Comparison of ENCODE assay signal across 8 cellular contexts in genomic region chrX:115330498-115331138, GRCh38. TPM values are rescaled to one million over a fixed set of nuclear protein-coding genes. Genes with fewer than 3 reads are reported as not detected.
DNase-seq lines count a peak whose midpoint lies in the region; ATAC-seq and TF ChIP-seq lines count a peak whose summit lies in the region.

No MANE protein-coding gene starts in this region.

- peak; percentile 16 for DNase-seq in A172 (ENCODE audit: low spot score)
- peak; percentile 10 for DNase-seq in DND-41
- DNase-seq in HT-29 (ENCODE audit: low spot score) = peak; percentile 67
- DNase-seq in PC-9 = peak; percentile 57 to 65
- DNase-seq in endodermal cell = peak; percentile 78
- DNase-seq in midbrain (lab: John Stamatoyannopoulos, UW) = peak; percentile 83
- DNase-seq in stimulated activated naive CD4-positive, alpha-beta T cell treated with Interleukin-2 at 50 U/mL for 16 hours (lab: John Stamatoyannopoulos, UW) = no peak
- no peak for DNase-seq in effector memory CD4-positive, alpha-beta T cell

- no peak overlapping the region for H3K27ac Mint-ChIP-seq in endodermal cell

- H3K27ac ChIP-seq in DND-41 (ENCODE audit: low read length) = no peak overlapping the region
- no peak overlapping the region for H3K27ac ChIP-seq in PC-9
- no peak overlapping the region for H3K27ac ChIP-seq in endodermal cell (ENCODE audit: low read depth, low read length)
- no peak overlapping the region for H3K27ac ChIP-seq in effector memory CD4-positive, alpha-beta T cell (ENCODE audit: insufficient read depth, low read length, poor library complexity, severe bottlenecking)

- H3K9me2 ChIP-seq in PC-9 (ENCODE audit: insufficient read depth) = no peaks in the 10 kb centered on the region

- no peaks in the 10 kb centered on the region for H3K36me3 Mint-ChIP-seq in endodermal cell (ENCODE audit: low read depth)

- BruUV-seq in PC-9 (replicated peaks; lab: Mats Ljungman, UMichigan) = no TSS peak

- no peak for ATAC-seq in DND-41 (ENCODE audit: insufficient read depth, low read depth)

- H3K79me2 ChIP-seq in DND-41 (ENCODE audit: insufficient read depth, low read length) = no peaks in the 10 kb centered on the region
- H3K79me2 ChIP-seq in PC-9 (ENCODE audit: low read depth) = no peaks in the 10 kb centered on the region

- H3K27me3 ChIP-seq in DND-41 (ENCODE audit: insufficient read depth, low read length, poor library complexity) = no peaks in the 10 kb centered on the region
- no peaks in the 10 kb centered on the region for H3K27me3 ChIP-seq in PC-9 (ENCODE audit: insufficient read depth, low read depth)
- no peaks in the 10 kb centered on the region for H3K27me3 ChIP-seq in endodermal cell (ENCODE audit: control insufficient read depth, insufficient read depth, low read length, poor library complexity, severe bottlenecking)
- no peaks in the 10 kb centered on the region for H3K27me3 ChIP-seq in effector memory CD4-positive, alpha-beta T cell (replicated peaks; ENCODE audit: control insufficient read depth, insufficient read depth, low read length, poor library complexity, severe bottlenecking)

- no peaks in the 10 kb centered on the region for H3K27me3 Mint-ChIP-seq in endodermal cell (ENCODE audit: insufficient read depth)

- H4K20me1 ChIP-seq in DND-41 (ENCODE audit: insufficient read depth, low read length) (no peaks in the 10 kb centered on the region), PC-9 (ENCODE audit: insufficient read depth) (no peaks in the 10 kb centered on the region)

- H3K4me1 ChIP-seq in DND-41 (ENCODE audit: insufficient read depth, low read length) (no peaks in the 10 kb centered on the region), PC-9 (replicated peaks; ENCODE audit: insufficient read depth) (0 out of 2 replicates have a peak, but pooled peaks cover 6% of the 10 kb centered on the region), endodermal cell (ENCODE audit: control insufficient read depth, insufficient read depth, low read length) (no peaks in the 10 kb centered on the region)
- H3K4me1 ChIP-seq in effector memory CD4-positive, alpha-beta T cell (ENCODE audit: control insufficient read depth, insufficient read depth, low read length, poor library complexity, severe bottlenecking) = no peaks in the 10 kb centered on the region

- H3K4me2 ChIP-seq in DND-41 (ENCODE audit: insufficient read depth, low read length) = no peak overlapping the region
- peak overlapping the region; percentile 9 for H3K4me2 ChIP-seq in PC-9

- TF ChIP-seq CTCF in DND-41 (IDR thresholded peaks at IDR 0.05; ENCODE audit: borderline replicate concordance, extremely low read depth, low read length, poor library complexity, severe bottlenecking) = peak; percentile 74
- peak; percentile 88 for TF ChIP-seq CTCF in PC-9 (conservative IDR thresholded peaks at IDR 0.05)
- peak; percentile 95 for TF ChIP-seq CTCF in endodermal cell (conservative IDR thresholded peaks at IDR 0.05)

- H3K36me3 ChIP-seq in DND-41 (ENCODE audit: insufficient read depth, low read length) (no peaks in the 10 kb centered on the region), PC-9 (ENCODE audit: low read depth) (no peaks in the 10 kb centered on the region), endodermal cell (ENCODE audit: control insufficient read depth, insufficient read depth, low read length) (no peaks in the 10 kb centered on the region)
- H3K36me3 ChIP-seq in effector memory CD4-positive, alpha-beta T cell (ENCODE audit: control insufficient read depth, insufficient read depth, low read length) = no peaks in the 10 kb centered on the region

- 28 to 53% methylated on average over 3 to 16 of the region's 18 CpGs for WGBS in endodermal cell (ENCODE audit: insufficient coverage in 1 of 2, insufficient read length in 1 of 2), 2 experiments

- H3K4me3 Mint-ChIP-seq in endodermal cell = no peak overlapping the region

- H3K9me3 ChIP-seq in DND-41 (ENCODE audit: insufficient read depth, low read length, severe bottlenecking) = no peaks in the 10 kb centered on the region
- H3K9me3 ChIP-seq in PC-9 (ENCODE audit: insufficient read depth, low read depth) = no peaks in the 10 kb centered on the region
- no peaks in the 10 kb centered on the region for H3K9me3 ChIP-seq in endodermal cell (ENCODE audit: control insufficient read depth, low read length)
- H3K9me3 ChIP-seq in effector memory CD4-positive, alpha-beta T cell (ENCODE audit: control insufficient read depth, low read length) = no peaks in the 10 kb centered on the region

- H2AFZ ChIP-seq in DND-41 (ENCODE audit: low read depth, low read length) = no peak overlapping the region
- no peak overlapping the region for H2AFZ ChIP-seq in PC-9

- H3K4me3 ChIP-seq in DND-41 (ENCODE audit: low read depth in 1 of 2, low read length in 2 of 2) = no peak overlapping the region
- H3K4me3 ChIP-seq in PC-9 = no peak overlapping the region
- H3K4me3 ChIP-seq in endodermal cell (ENCODE audit: low read length) = no peak overlapping the region
- H3K4me3 ChIP-seq in effector memory CD4-positive, alpha-beta T cell (ENCODE audit: insufficient read depth, low read depth, low read length, poor library complexity, severe bottlenecking) = no peak overlapping the region

- peaks cover 15% of the 10 kb centered on the region for H3K4me1 Mint-ChIP-seq in endodermal cell

- intact Hi-C loops in PC-9 (cut with micrococcal nuclease; ENCODE audit: unreplicated experiment) = loop anchor here (1.0 kb wide), 5 partner anchors 103 to 360 kb away; no protein-coding TSS in a partner anchor

- H3F3A ChIP-seq in PC-9 (ENCODE audit: insufficient read depth, low read depth) = no peaks in the 10 kb centered on the region

- H3K9ac ChIP-seq in DND-41 (ENCODE audit: low read depth, low read length) (no peak overlapping the region), endodermal cell (ENCODE audit: extremely low read depth, low read length, poor library complexity, severe bottlenecking) (no peak overlapping the region)

- POLR2A ChIA-PET in PC-9 (lab: Charles Lee; ENCODE audit: unreplicated experiment) = interaction anchor here (0.8 kb wide), 1 partner anchor 285 kb away, joined by 47 read pairs; no protein-coding TSS in a partner anchor

- CTCF ChIA-PET in PC-9 (lab: Charles Lee) = interaction anchor here (0.6 to 2.1 kb wide), 4 partner anchors 231 to 335 kb away, joined by 3 to 7 read pairs (median 4); no protein-coding TSS in a partner anchor

- H3K9me3 Mint-ChIP-seq in endodermal cell = no peaks in the 10 kb centered on the region

RNA-seq across cellular contexts. Expression of gene LUZP4, which starts 41.1 kb away (rescaled TPM):
- not detected in 2 replicates for total RNA-seq in A172 (2014; rRNA removed; shearing (Covaris generic))
- not detected in 2 replicates for total RNA-seq in HT-29 (2014; rRNA removed; shearing (Covaris generic))
- total RNA-seq in PC-9 (2021) (not detected in 2 replicates), endodermal cell (not detected)
- polyA plus RNA-seq in endodermal cell (2013, experiment 1 of 2) = not detected
- not detected for polyA plus RNA-seq in endodermal cell (2013, experiment 2 of 2)

Comparison
In these comparisons a context has a peak if more than half of its experiments do, and no peak if none do; other contexts are left out.
1. DNase-seq: peak in A172 (single experiment), DND-41 (single experiment), HT-29 (single experiment), PC-9 (2 of 2), endodermal cell (single experiment) and midbrain (single experiment); none in stimulated activated naive CD4-positive, alpha-beta T cell treated with Interleukin-2 at 50 U/mL for 16 hours (single experiment) and effector memory CD4-positive, alpha-beta T cell (0 of 3).
2. Peak in every context shown above with its lines, with median percentiles within 50 percentile points of each other: CTCF ChIP-seq.